ENCODE assay signal across 8 cellular contexts in the genomic region with DNA sequence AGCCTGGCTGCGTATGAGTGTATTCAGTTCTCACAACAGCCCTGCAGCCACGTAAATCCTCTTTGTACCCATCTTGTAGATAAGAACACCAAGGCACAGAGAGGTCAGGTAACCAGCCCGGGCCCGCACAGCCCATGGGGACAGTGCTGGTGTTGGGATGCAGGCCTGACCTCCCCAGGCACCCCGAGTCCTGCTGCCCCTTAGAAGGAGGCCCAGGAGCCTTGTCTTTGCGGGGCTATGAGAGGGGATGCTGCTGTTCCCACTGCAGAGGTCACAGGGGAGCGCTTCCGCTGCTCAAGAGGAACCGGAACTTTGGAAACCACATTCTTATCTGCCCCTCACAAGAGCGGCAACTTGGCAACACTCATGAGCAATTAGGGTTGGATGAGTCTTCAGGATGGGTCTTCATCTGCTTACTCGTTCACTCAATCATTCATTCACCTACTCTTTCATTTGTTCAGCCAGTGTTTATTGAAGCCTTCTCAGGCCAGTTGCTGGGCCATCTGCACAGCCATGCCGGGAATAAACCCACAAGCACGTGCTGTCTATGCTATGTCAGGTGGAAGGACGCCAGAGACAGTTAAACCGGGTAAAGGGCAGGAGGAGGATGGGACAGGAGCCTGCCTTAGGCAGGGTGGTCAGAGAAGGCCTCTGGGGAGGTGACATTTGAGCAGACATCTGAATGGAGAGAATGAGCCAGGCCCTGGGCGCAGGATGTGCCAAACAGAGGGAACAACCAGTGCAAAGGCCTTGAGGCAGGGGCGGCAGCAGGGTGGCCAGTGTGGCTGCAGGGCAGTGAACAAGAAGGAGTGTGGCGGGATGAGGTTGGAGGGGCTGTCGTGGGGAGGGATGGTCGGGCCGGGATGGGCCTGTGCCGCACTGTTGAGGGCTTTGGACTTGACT.
DNase-seq lines count a peak whose midpoint lies in the region; ATAC-seq and TF ChIP-seq lines count a peak whose summit lies in the region.

No MANE protein-coding gene starts in this region.

- peak; percentile 40 to 81 (median 68) for ATAC-seq in heart right ventricle
- ATAC-seq in HG03342 (IDR thresholded peaks at IDR 0.05; ENCODE audit: unreplicated experiment), result no peak
- ATAC-seq in GM18861 (IDR thresholded peaks at IDR 0.05; ENCODE audit: unreplicated experiment), result no peak

- H3K27ac Mint-ChIP-seq in activated naive CD4-positive, alpha-beta T cell treated with anti-CD3 and anti-CD28 coated beads for 36 hours, result peak overlapping the region; percentile 51

- no peaks in the 10 kb centered on the region for H3K27me3 Mint-ChIP-seq in activated naive CD4-positive, alpha-beta T cell treated with anti-CD3 and anti-CD28 coated beads for 36 hours (ENCODE audit: low read depth)

- CTCF ChIA-PET in activated naive CD4-positive, alpha-beta T cell treated with anti-CD3 and anti-CD28 coated beads for 36 hours (lab: Charles Lee), result interaction anchor here (1.0 kb wide), 1 partner anchor 58 kb away, joined by 3 read pairs; no protein-coding TSS in a partner anchor

- no peak overlapping the region for H3K4me3 Mint-ChIP-seq in activated naive CD4-positive, alpha-beta T cell treated with anti-CD3 and anti-CD28 coated beads for 36 hours

- intact Hi-C loops in activated naive CD4-positive, alpha-beta T cell treated with anti-CD3 and anti-CD28 coated beads for 36 hours (cut with micrococcal nuclease), result loop anchor here (2.0 kb wide), 1 partner anchor 21 kb away; no protein-coding TSS in a partner anchor
- intact Hi-C loops in heart right ventricle (cut with DNase I), result no loop called here

- peak overlapping the region in 8 of 10 donors; percentile 5 to 71 (median 37) for H3K27ac ChIP-seq in heart right ventricle
- peak overlapping the region; percentile 67 for H3K27ac ChIP-seq in thymus (ENCODE audit: low read depth)

- no peaks in the 10 kb centered on the region for H3K36me3 Mint-ChIP-seq in activated naive CD4-positive, alpha-beta T cell treated with anti-CD3 and anti-CD28 coated beads for 36 hours (ENCODE audit: low read depth)

- no peak overlapping the region for H3K4me3 ChIP-seq in heart right ventricle
- H3K4me3 ChIP-seq in thymus (ENCODE audit: low read length), result no peak overlapping the region

- peaks cover 29% of the 10 kb centered on the region for H3K4me1 Mint-ChIP-seq in activated naive CD4-positive, alpha-beta T cell treated with anti-CD3 and anti-CD28 coated beads for 36 hours (ENCODE audit: low read depth)

- H3K4me1 ChIP-seq in heart right ventricle (peaks cover 3 to 35% (median 25%) of the 10 kb centered on the region in 9 donors), thymus (ENCODE audit: control insufficient read depth, insufficient read depth, low read length) (peaks cover 12% of the 10 kb centered on the region)

- no peak for TF ChIP-seq CTCF in heart right ventricle (IDR thresholded peaks at IDR 0.05)

- DNase-seq in activated naive CD4-positive, alpha-beta T cell treated with anti-CD3 and anti-CD28 coated beads for 36 hours, result peak; percentile 32
- DNase-seq in activated naive CD4-positive, alpha-beta T cell (lab: John Stamatoyannopoulos, UW), result no peak
- peak; percentile 64 for DNase-seq in SIG-M5 (lab: John Stamatoyannopoulos, UW)
- peak in 1 of 2 donors; percentile 50 for DNase-seq in heart right ventricle
- no peak for DNase-seq in T1000 (lab: John Stamatoyannopoulos, UW)

- H3K9me3 Mint-ChIP-seq in activated naive CD4-positive, alpha-beta T cell treated with anti-CD3 and anti-CD28 coated beads for 36 hours, result no peaks in the 10 kb centered on the region

- H3K36me3 ChIP-seq in heart right ventricle (no peaks in the 10 kb centered on the region), thymus (ENCODE audit: control insufficient read depth, insufficient read depth) (no peaks in the 10 kb centered on the region)

- H3K9me3 ChIP-seq in heart right ventricle, result peaks cover 0 to under 1% (median 0%) of the 10 kb centered on the region in 11 donors
- no peaks in the 10 kb centered on the region for H3K9me3 ChIP-seq in thymus (ENCODE audit: control insufficient read depth)

- 73 to 74% methylated on average over 22 of the region's 22 CpGs for WGBS in heart right ventricle, 2 donors
- WGBS in thymus, result 56% methylated on average over 22 of the region's 22 CpGs

- peaks cover 0 to 5% (median 0%) of the 10 kb centered on the region in 7 donors for H3K27me3 ChIP-seq in heart right ventricle
- no peaks in the 10 kb centered on the region for H3K27me3 ChIP-seq in thymus (ENCODE audit: control insufficient read depth, insufficient read depth)

Comparison
In these comparisons a context has a peak if more than half of its experiments do, and no peak if none do; other contexts are left out.
1. DNase-seq: peak in activated naive CD4-positive, alpha-beta T cell treated with anti-CD3 and anti-CD28 coated beads for 36 hours (single experiment) and SIG-M5 (single experiment); none in activated naive CD4-positive, alpha-beta T cell (0 of 4) and T1000 (single experiment).
2. ATAC-seq: peak in heart right ventricle (8 of 8); none in HG03342 (single experiment) and GM18861 (single experiment).